Comparison of ENCODE assay signal across 13 cellular contexts in genomic region chr2:30332791-30333453, GRCh38.
DNase-seq lines count a peak whose midpoint lies in the region; ATAC-seq and TF ChIP-seq lines count a peak whose summit lies in the region.
"Had no signal": no experiment of that assay in that cellular context is flagged by ENCODE, and none has a peak within 500 bp of the region (broad histone marks: within the 10 kb centered on the region; RNA-seq: fewer than 3 reads in every experiment).

No MANE protein-coding gene starts in this region.

- ATAC-seq in HG02870 (IDR thresholded peaks at IDR 0.05; ENCODE audit: unreplicated experiment): no peak
- ATAC-seq in HG02588 (IDR thresholded peaks at IDR 0.05; ENCODE audit: unreplicated experiment): no peak

- H3K4me3 ChIP-seq in GM12864 (ENCODE audit: low read depth, low read length): no peak overlapping the region
- H3K4me3 ChIP-seq: GM23248 had no signal

- DNase-seq in GM12864 (ENCODE audit: low read depth) (peak; percentile 41), NCI-H1105 treated with DMSO at 0.1 percent for 48 hours (lab: John Stamatoyannopoulos, UW) (no peak), SKM-1 treated with dmso at 0.1 percent for 144 hours (lab: John Stamatoyannopoulos, UW; ENCODE audit: unreplicated experiment) (no peak)
- peak; percentile 44 to 55 for DNase-seq in activated CD4-positive, alpha-beta T cell treated with anti-CD3 and anti-CD28 coated beads for 4 hours
- DNase-seq in activated naive CD8-positive, alpha-beta T cell treated with anti-CD3 and anti-CD28 coated beads, Interleukin-2, amount 50 U/mL, for 16 hours (ENCODE audit: low read depth, low spot score): peak; percentile 20
- DNase-seq in stimulated activated CD4-positive, alpha-beta T cell treated with anti-CD3 and anti-CD28 coated beads, Interleukin-1b, Interleukin-23, amount 100 ng/mL, for 48 hours: peak; percentile 63
- DNase-seq: GF-D8, GM23248, NCI-H1105, NCI-H510A, T1000 had no signal

- no peak for TF ChIP-seq CTCF in GM12864 (IDR thresholded peaks at IDR 0.05; ENCODE audit: low read depth, low read length, missing control alignments)

Comparison
In these comparisons a context has a peak if more than half of its experiments do, and no peak if none do; other contexts are left out.
1. DNase-seq: peak in GM12864 (single experiment), activated CD4-positive, alpha-beta T cell treated with anti-CD3 and anti-CD28 coated beads for 4 hours (2 of 2), activated naive CD8-positive, alpha-beta T cell treated with anti-CD3 and anti-CD28 coated beads, Interleukin-2, amount 50 U/mL, for 16 hours (single experiment) and stimulated activated CD4-positive, alpha-beta T cell treated with anti-CD3 and anti-CD28 coated beads, Interleukin-1b, Interleukin-23, amount 100 ng/mL, for 48 hours (single experiment); none in NCI-H1105 treated with DMSO at 0.1 percent for 48 hours (single experiment) and SKM-1 treated with dmso at 0.1 percent for 144 hours (single experiment).